ENCODE assay signal across 8 cellular contexts in genomic region chr3:120785832-120786231, GRCh38.
DNase-seq lines count a peak whose midpoint lies in the region; ATAC-seq and TF ChIP-seq lines count a peak whose summit lies in the region.
"Not testable (repeated sequence)": the region's sequence is repeated elsewhere in the genome, so short reads cannot be mapped to it uniquely, and the experiment has no call there.

No MANE protein-coding gene starts in this region.

- not testable (repeated sequence) for H3K79me2 ChIP-seq in DOHH2 (ENCODE audit: control insufficient read depth, low read length); OCI-LY3 (ENCODE audit: low read length)

- not testable (repeated sequence) for H3K9ac ChIP-seq in OCI-LY3 (ENCODE audit: low read length)

- not testable (repeated sequence) for H3F3A ChIP-seq in DOHH2 (ENCODE audit: control insufficient read depth, insufficient read depth)

- not testable (repeated sequence) for H4K20me1 ChIP-seq in DOHH2 (ENCODE audit: control insufficient read depth, insufficient read depth, low read depth, low read length); OCI-LY3 (ENCODE audit: insufficient read depth, low read length)

- not testable (repeated sequence) for H3K27ac ChIP-seq in DOHH2 (ENCODE audit: low read depth, low read length)
- peak overlapping the region; percentile 50 for H3K27ac ChIP-seq in OCI-LY3 (ENCODE audit: low read length)

- H3K4me2 ChIP-seq in DOHH2 (ENCODE audit: low read length) (peak overlapping the region; percentile 50), OCI-LY3 (ENCODE audit: low read length) (peak overlapping the region; percentile 50)

- not testable (repeated sequence) for TF ChIP-seq CTCF in DOHH2 (IDR thresholded peaks at IDR 0.05; ENCODE audit: low read depth, low read length, poor library complexity, severe bottlenecking); OCI-LY3 (IDR thresholded peaks at IDR 0.05; ENCODE audit: low read depth, low read length); fibroblast of mammary gland (conservative IDR thresholded peaks at IDR 0.05; ENCODE audit: control insufficient read depth, insufficient read depth, low read depth, low read length)

- peak; percentile 17 for DNase-seq in fibroblast of mammary gland (ENCODE audit: low read depth)

- H2AFZ ChIP-seq in OCI-LY3 (ENCODE audit: low read depth, low read length) = not testable (repeated sequence)

- H3K27me3 ChIP-seq in DOHH2 (ENCODE audit: control insufficient read depth, low read length); OCI-LY3 (ENCODE audit: low read depth, low read length): not testable (repeated sequence)

- ATAC-seq in GM18868 (IDR thresholded peaks at IDR 0.05; ENCODE audit: unreplicated experiment) (peak; percentile 61), GM19463 (IDR thresholded peaks at IDR 0.05; ENCODE audit: unreplicated experiment) (peak; percentile 48), GM21825 (IDR thresholded peaks at IDR 0.05; ENCODE audit: unreplicated experiment) (peak; percentile 56), HG02943 (IDR thresholded peaks at IDR 0.05; ENCODE audit: low read depth, unreplicated experiment) (peak; percentile 56), HG03432 (IDR thresholded peaks at IDR 0.05; ENCODE audit: unreplicated experiment) (peak; percentile 72)

- peaks cover 13% of the 10 kb centered on the region for H3K36me3 ChIP-seq in DOHH2 (ENCODE audit: control insufficient read depth, low read length)
- not testable (repeated sequence) for H3K36me3 ChIP-seq in OCI-LY3 (replicated peaks; ENCODE audit: low read depth, low read length)

- H3K9me2 ChIP-seq in DOHH2 (replicated peaks; ENCODE audit: control insufficient read depth, low read length) = not testable (repeated sequence)

- H3K4me3 ChIP-seq in DOHH2 (ENCODE audit: low read length) (peak overlapping the region; percentile 25; the same call in 1 of the 2 replicates), OCI-LY3 (ENCODE audit: low read length) (peak overlapping the region; percentile 41; the same call in 1 of the 2 replicates)
- H3K4me3 ChIP-seq in fibroblast of mammary gland (ENCODE audit: control insufficient read depth, low read depth, low read length) = not testable (repeated sequence)

- H3K9me3 ChIP-seq in DOHH2 (ENCODE audit: control insufficient read depth, insufficient read depth, low read length); OCI-LY3 (ENCODE audit: insufficient read depth, low read length): not testable (repeated sequence)

- H3K4me1 ChIP-seq in DOHH2 (ENCODE audit: control insufficient read depth, low read length) = peaks cover 12% of the 10 kb centered on the region
- H3K4me1 ChIP-seq in OCI-LY3 (ENCODE audit: low read length) = peaks cover 53% of the 10 kb centered on the region
